ENCODE assay signal across 8 cellular contexts in genomic region chr1:13828454-13829151, GRCh38.
DNase-seq lines count a peak whose midpoint lies in the region; ATAC-seq, FAIRE-seq and TF ChIP-seq lines count a peak whose summit lies in the region.
"Had no signal": no experiment of that assay in that cellular context is flagged by ENCODE, and none has a peak within 500 bp of the region (broad histone marks: within the 10 kb centered on the region; RNA-seq: fewer than 3 reads in every experiment).

No MANE protein-coding gene starts in this region.

- H3K4me3 ChIP-seq in IMR-90 (ENCODE audit: insufficient read depth, low read depth, low read length) (no peak overlapping the region), kidney (ENCODE audit: low read length in 2 of 2) (no peak overlapping the region)

- no peak overlapping the region for H3K14ac ChIP-seq in IMR-90 (replicated peaks; ENCODE audit: low read depth, low read length)

- no peaks in the 10 kb centered on the region for H3K9me3 ChIP-seq in IMR-90 (ENCODE audit: control insufficient read depth, insufficient read depth, low read length)
- no peaks in the 10 kb centered on the region for H3K9me3 ChIP-seq in kidney (ENCODE audit: control insufficient read depth in 1 of 2, low read length in 2 of 2)

- H3K36me3 ChIP-seq in IMR-90 (ENCODE audit: control insufficient read depth, insufficient read depth, low read length) = no peaks in the 10 kb centered on the region
- H3K36me3 ChIP-seq in kidney (ENCODE audit: control insufficient read depth in 1 of 2, insufficient read depth in 2 of 2, low read length in 2 of 2) = no peaks in the 10 kb centered on the region

- 64% methylated on average over 3 of the region's 18 CpGs; no CpG with 5 or more reads in 1 of the 2 experiments for WGBS in IMR-90 (ENCODE audit: extremely low coverage in 2 of 2, insufficient read length in 1 of 2), 2 experiments

- no peak overlapping the region for H2BK15ac ChIP-seq in IMR-90 (ENCODE audit: low read depth, low read length)

- no peaks in the 10 kb centered on the region for H3K9me1 ChIP-seq in IMR-90 (ENCODE audit: insufficient read depth, low read length)

- H3K9ac ChIP-seq in IMR-90 (ENCODE audit: low read depth, low read length) (no peak overlapping the region), kidney (ENCODE audit: low read length in 2 of 2) (no peak overlapping the region)

- H3K27ac Mint-ChIP-seq in activated naive CD4-positive, alpha-beta T cell treated with anti-CD3 and anti-CD28 coated beads, Interleukin-2, amount 10 ng/mL, durations not matched to agents 7 days and 5 days = no peak overlapping the region
- peak overlapping the region in 1 of 2 donors; percentile 83 for H3K27ac Mint-ChIP-seq in stimulated activated naive CD8-positive, alpha-beta T cell treated with anti-CD3 and anti-CD28 coated beads, Interleukin-15, amount 100 ng/mL, for 72 hours
- H3K27ac Mint-ChIP-seq: natural killer cell treated with Interleukin-12 subunit alpha and Interleukin-12 subunit beta and Interleukin-15 and Interleukin-18, amount 100 ng/mL, for 72 hours had no signal

- no peak overlapping the region for H3K56ac ChIP-seq in IMR-90 (ENCODE audit: extremely low read depth, insufficient read depth, low read length)

- H2BK20ac ChIP-seq in IMR-90 (ENCODE audit: low read depth, low read length) = no peak overlapping the region

- no peak overlapping the region for H2AK5ac ChIP-seq in IMR-90 (ENCODE audit: low read depth, low read length)

- no peaks in the 10 kb centered on the region for H3K9me3 Mint-ChIP-seq in activated naive CD4-positive, alpha-beta T cell treated with anti-CD3 and anti-CD28 coated beads, Interleukin-2, amount 10 ng/mL, durations not matched to agents 7 days and 5 days
- H3K9me3 Mint-ChIP-seq in stimulated activated naive CD8-positive, alpha-beta T cell treated with anti-CD3 and anti-CD28 coated beads, Interleukin-15, amount 100 ng/mL, for 72 hours = no peaks in the 10 kb centered on the region
- H3K9me3 Mint-ChIP-seq: natural killer cell treated with Interleukin-12 subunit alpha and Interleukin-12 subunit beta and Interleukin-15 and Interleukin-18, amount 100 ng/mL, for 72 hours had no signal

- dilution Hi-C loops in IMR-90 (cut with HindIII; ENCODE audit: low sequenced_read_pairs, unreplicated experiment) = no loop called here

- no peak for ATAC-seq in IMR-90 (ENCODE audit: low read depth)
- ATAC-seq in stimulated activated naive CD8-positive, alpha-beta T cell treated with anti-CD3 and anti-CD28 coated beads, Interleukin-15, amount 100 ng/mL, for 72 hours = peak; percentile 82

- H4K20me1 ChIP-seq in IMR-90 (ENCODE audit: insufficient read depth, low read length) = no peaks in the 10 kb centered on the region

- no peak overlapping the region for H3K4ac ChIP-seq in IMR-90 (ENCODE audit: low read depth, low read length)

- TF ChIP-seq POLR2A in GM12891 (IDR thresholded peaks at IDR 0.05; ENCODE audit: low read depth, low read length) (no peak), IMR-90 (IDR thresholded peaks at IDR 0.05; ENCODE audit: low read depth, low read length) (no peak)

- BruUV-seq in IMR-90 (replicated peaks; lab: Mats Ljungman, UMichigan) = no TSS peak

- TF ChIP-seq CTCF in IMR-90 (conservative IDR thresholded peaks at IDR 0.05; ENCODE audit: low read depth, low read length) (peak; percentile 11; the same call in 1 of the 2 replicates), kidney (IDR thresholded peaks at IDR 0.05; ENCODE audit: borderline replicate concordance, extremely low read depth, insufficient read depth) (peak; percentile 40)

- in situ Hi-C loops in IMR-90 (cut with MboI; ENCODE audit: low sequenced_read_pairs) = no loop called here

- POLR2A ChIA-PET in IMR-90 (lab: Charles Lee; ENCODE audit: unreplicated experiment) = no interaction called here

- no peak overlapping the region for H4K8ac ChIP-seq in IMR-90 (ENCODE audit: low read depth in 2 of 2, low read length in 2 of 2)

- H2AK9ac ChIP-seq in IMR-90 (replicated peaks; ENCODE audit: low read depth, low read length, poor library complexity) = no peak overlapping the region

- no peak overlapping the region for H4K91ac ChIP-seq in IMR-90 (ENCODE audit: insufficient read depth, low read depth, low read length)

- no peaks in the 10 kb centered on the region for H3K27me3 ChIP-seq in IMR-90 (ENCODE audit: control insufficient read depth, insufficient read depth, low read length)

- H3K4me3 Mint-ChIP-seq in activated naive CD4-positive, alpha-beta T cell treated with anti-CD3 and anti-CD28 coated beads, Interleukin-2, amount 10 ng/mL, durations not matched to agents 7 days and 5 days = no peak overlapping the region
- peak overlapping the region; percentile 44 to 63 for H3K4me3 Mint-ChIP-seq in stimulated activated naive CD8-positive, alpha-beta T cell treated with anti-CD3 and anti-CD28 coated beads, Interleukin-15, amount 100 ng/mL, for 72 hours
- H3K4me3 Mint-ChIP-seq: natural killer cell treated with Interleukin-12 subunit alpha and Interleukin-12 subunit beta and Interleukin-15 and Interleukin-18, amount 100 ng/mL, for 72 hours had no signal

- H3K27ac ChIP-seq in IMR-90 (ENCODE audit: insufficient read depth, low read length) = no peak overlapping the region
- no peak overlapping the region for H3K27ac ChIP-seq in kidney (ENCODE audit: low read depth in 2 of 2, low read length in 2 of 2)

- H2AFZ ChIP-seq in IMR-90 (replicated peaks; ENCODE audit: low read length, poor library complexity) = peak overlapping the region; percentile 15

- CTCF ChIA-PET in IMR-90 (lab: Yijun Ruan, JAX) = interaction anchor here (0.5 kb wide), 1 partner anchor 157 kb away, joined by 5 read pairs; no protein-coding TSS in a partner anchor
- CTCF ChIA-PET in activated naive CD4-positive, alpha-beta T cell treated with anti-CD3 and anti-CD28 coated beads, Interleukin-2, amount 10 ng/mL, durations not matched to agents 7 days and 5 days (lab: Charles Lee) = interaction anchor here (1.1 to 1.4 kb wide), 4 partner anchors 18 to 199 kb away, joined by 3 to 5 read pairs (median 4); no protein-coding TSS in a partner anchor

- DNase-seq in GM12891 (ENCODE audit: insufficient read length, low spot score) = peak; percentile 63
- DNase-seq in IMR-90 = no peak
- peak; percentile 55 for DNase-seq in activated naive CD4-positive, alpha-beta T cell treated with anti-CD3 and anti-CD28 coated beads, Interleukin-2, amount 10 ng/mL, durations not matched to agents 7 days and 5 days
- no peak for DNase-seq in kidney
- peak; percentile 39 to 54 for DNase-seq in stimulated activated naive CD8-positive, alpha-beta T cell treated with anti-CD3 and anti-CD28 coated beads, Interleukin-15, amount 100 ng/mL, for 72 hours
- no peak for DNase-seq in NCI-H1048 (lab: John Stamatoyannopoulos, UW)
- no peak for DNase-seq in hippocampal formation (lab: John Stamatoyannopoulos, UW)

- H3K79me1 ChIP-seq in IMR-90 (ENCODE audit: low read depth in 1 of 2, low read length in 2 of 2) = no peaks in the 10 kb centered on the region

- no peaks in the 10 kb centered on the region for H3K4me1 Mint-ChIP-seq in activated naive CD4-positive, alpha-beta T cell treated with anti-CD3 and anti-CD28 coated beads, Interleukin-2, amount 10 ng/mL, durations not matched to agents 7 days and 5 days
- peaks cover 8% of the 10 kb centered on the region for H3K4me1 Mint-ChIP-seq in stimulated activated naive CD8-positive, alpha-beta T cell treated with anti-CD3 and anti-CD28 coated beads, Interleukin-15, amount 100 ng/mL, for 72 hours

- no peaks in the 10 kb centered on the region for H3K36me3 Mint-ChIP-seq in activated naive CD4-positive, alpha-beta T cell treated with anti-CD3 and anti-CD28 coated beads, Interleukin-2, amount 10 ng/mL, durations not matched to agents 7 days and 5 days
- H3K36me3 Mint-ChIP-seq: natural killer cell treated with Interleukin-12 subunit alpha and Interleukin-12 subunit beta and Interleukin-15 and Interleukin-18, amount 100 ng/mL, for 72 hours had no signal

- no peak overlapping the region for H2BK120ac ChIP-seq in IMR-90 (ENCODE audit: low read depth, low read length)

- H3K18ac ChIP-seq in IMR-90 (ENCODE audit: low read depth, low read length) = no peak overlapping the region

- no peak overlapping the region for H3K23ac ChIP-seq in IMR-90 (ENCODE audit: low read depth, low read length)

- H2BK5ac ChIP-seq in IMR-90 (ENCODE audit: low read depth, low read length, poor library complexity, severe bottlenecking) = no peak overlapping the region

- intact Hi-C loops in IMR-90 (cut with micrococcal nuclease) (no loop called here), kidney (cut with DNase I) (no loop called here)

- H3K27me3 Mint-ChIP-seq in activated naive CD4-positive, alpha-beta T cell treated with anti-CD3 and anti-CD28 coated beads, Interleukin-2, amount 10 ng/mL, durations not matched to agents 7 days and 5 days = peaks cover 15% of the 10 kb centered on the region
- H3K27me3 Mint-ChIP-seq in stimulated activated naive CD8-positive, alpha-beta T cell treated with anti-CD3 and anti-CD28 coated beads, Interleukin-15, amount 100 ng/mL, for 72 hours = peaks cover 8% of the 10 kb centered on the region
- H3K27me3 Mint-ChIP-seq: natural killer cell treated with Interleukin-12 subunit alpha and Interleukin-12 subunit beta and Interleukin-15 and Interleukin-18, amount 100 ng/mL, for 72 hours had no signal

- TF ChIP-seq RAD21 in IMR-90 (IDR thresholded peaks at IDR 0.05; ENCODE audit: low read length) = no peak

- FAIRE-seq in GM12891 (lab: Jason Lieb, UNC) = no peak
- no peak for FAIRE-seq in kidney (lab: Jason Lieb, UNC)

- H3K4me2 ChIP-seq in IMR-90 (ENCODE audit: low read depth, low read length) = no peak overlapping the region

- no peaks in the 10 kb centered on the region for H3K4me1 ChIP-seq in IMR-90 (ENCODE audit: control insufficient read depth, insufficient read depth, low read length)
- H3K4me1 ChIP-seq in kidney (ENCODE audit: control insufficient read depth in 1 of 2, insufficient read depth in 1 of 2, low read depth in 1 of 2, low read length in 2 of 2) = no peaks in the 10 kb centered on the region

- H4K5ac ChIP-seq in IMR-90 (ENCODE audit: low read depth, low read length) = no peak overlapping the region

TF ChIP-seq in GM12891, 5 proteins besides CTCF, POLR2A, EP300 and RAD21:
- TF ChIP-seq PAX5 (IDR thresholded peaks at IDR 0.05; ENCODE audit: insufficient read depth, low read length, severe bottlenecking) (no peak), POU2F2 (IDR thresholded peaks at IDR 0.05; ENCODE audit: low read depth, low read length) (no peak), TAF1 (IDR thresholded peaks at IDR 0.05; ENCODE audit: low read depth, low read length) (no peak), SPI1 (IDR thresholded peaks at IDR 0.05; ENCODE audit: low read depth, low read length) (no peak), POLR2AphosphoS5 (IDR thresholded peaks at IDR 0.05; ENCODE audit: low read depth, low read length) (no peak)

TF ChIP-seq in IMR-90, 13 proteins besides CTCF, POLR2A, EP300 and RAD21 (continues in another document):
- no peak for TF ChIP-seq BHLHE40 (IDR thresholded peaks at IDR 0.05; ENCODE audit: low read depth, low read length)
- no peak for TF ChIP-seq FOS (IDR thresholded peaks at IDR 0.05; ENCODE audit: low read depth, low read length)

Comparison
In these comparisons a context has a peak if more than half of its experiments do, and no peak if none do; other contexts are left out.
1. DNase-seq: peak in GM12891 (single experiment), activated naive CD4-positive, alpha-beta T cell treated with anti-CD3 and anti-CD28 coated beads, Interleukin-2, amount 10 ng/mL, durations not matched to agents 7 days and 5 days (single experiment) and stimulated activated naive CD8-positive, alpha-beta T cell treated with anti-CD3 and anti-CD28 coated beads, Interleukin-15, amount 100 ng/mL, for 72 hours (2 of 2); none in IMR-90 (single experiment), kidney (single experiment), NCI-H1048 (single experiment) and hippocampal formation (0 of 2).